ENCODE assay signal across 10 cellular contexts in the genomic region with DNA sequence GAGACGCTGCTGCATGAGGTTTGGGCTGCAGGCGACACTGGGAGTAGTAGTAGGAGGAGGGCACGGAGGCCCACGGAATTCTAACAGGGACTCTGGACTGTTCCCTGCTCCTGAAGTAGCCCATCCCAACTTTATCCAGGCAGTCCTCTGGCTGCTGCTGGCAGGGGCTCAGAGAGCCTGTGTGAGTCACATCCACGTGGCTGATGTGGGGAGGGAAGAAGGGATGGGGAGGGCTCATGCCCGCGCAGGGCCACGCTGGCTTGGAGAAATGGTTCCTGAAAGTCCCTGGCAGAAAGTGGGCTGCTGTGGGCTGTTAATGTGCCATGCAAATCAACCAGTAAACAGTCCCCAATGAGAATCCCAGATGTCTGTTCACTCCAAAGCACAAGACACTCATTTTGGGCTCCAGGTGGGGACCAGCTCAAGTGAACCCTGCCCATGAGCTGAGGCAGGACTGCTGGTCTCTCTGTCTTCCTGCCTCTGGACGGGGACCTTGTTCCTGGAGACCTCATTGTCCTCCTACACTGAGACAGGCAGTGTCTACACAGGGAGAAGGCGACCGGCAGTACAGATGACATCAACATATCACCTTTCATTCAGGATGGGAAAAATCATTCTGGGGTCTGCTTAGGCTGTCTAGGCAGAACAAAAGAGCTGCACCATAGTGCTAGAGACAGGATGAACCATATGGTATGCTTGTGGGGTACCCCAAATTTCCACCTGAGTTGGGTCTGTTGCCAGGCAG. TPM values are rescaled to one million over a fixed set of nuclear protein-coding genes. Genes with fewer than 3 reads are reported as not detected.
A peak's percentile ranks its signal among the peaks of the same experiment; 100 is the strongest.
DNase-seq lines count a peak whose midpoint lies in the region; FAIRE-seq and TF ChIP-seq lines count a peak whose summit lies in the region.
"Had no signal": no experiment of that assay in that cellular context is flagged by ENCODE, and none has a peak within 500 bp of the region (broad histone marks: within the 10 kb centered on the region; RNA-seq: fewer than 3 reads in every experiment).

No MANE protein-coding gene starts in this region.

- TF ChIP-seq CTCF in brain (conservative IDR thresholded peaks at IDR 0.05) (no peak), D721Med (IDR thresholded peaks at IDR 0.05; ENCODE audit: insufficient read depth, missing control alignments) (no peak)

- peak overlapping the region in 3 of 5 experiments; percentile 24 to 69 (median 52) for H3K27ac Mint-ChIP-seq in brain
- no peak overlapping the region for H3K27ac Mint-ChIP-seq in immature natural killer cell

- H3K4me3 Mint-ChIP-seq in brain (no peak overlapping the region), immature natural killer cell (no peak overlapping the region)

- H3K9me3 Mint-ChIP-seq in brain (peaks cover 11 to 17% (median 14%) of the 10 kb centered on the region in 5 experiments), immature natural killer cell (peaks cover 0 to 5% (median 2%) of the 10 kb centered on the region in 6 donors)

- DNase-seq in GOT3 (lab: John Stamatoyannopoulos, UW) (peak; percentile 7), iris pigment epithelial cell (ENCODE audit: low read depth) (peak; percentile 56), skeletal muscle cell (ENCODE audit: low read depth) (peak; percentile 17), D721Med (ENCODE audit: insufficient read length, low spot score) (no peak), immature natural killer cell (no peak)
- no peak for DNase-seq in stimulated activated CD4-positive, alpha-beta T cell treated with anti-CD3 and anti-CD28 coated beads, Interleukin-4, amount 100 ng/mL, for 1 hour
- no peak for DNase-seq in stimulated activated naive CD4-positive, alpha-beta T cell (lab: John Stamatoyannopoulos, UW)
- DNase-seq: activated effector memory CD4-positive, alpha-beta T cell treated with Interleukin-2 at 50 U/mL for 16 hours; NCI-H1105 had no signal

- H3K36me3 Mint-ChIP-seq in brain = no peaks in the 10 kb centered on the region
- no peaks in the 10 kb centered on the region for H3K36me3 Mint-ChIP-seq in immature natural killer cell

- no peak for FAIRE-seq in D721Med (lab: Jason Lieb, UNC)

- no peak overlapping the region for H3K4me3 ChIP-seq in skeletal muscle cell (ENCODE audit: low read depth, low read length)

- H3K27me3 Mint-ChIP-seq in brain = peaks cover 16% of the 10 kb centered on the region
- H3K27me3 Mint-ChIP-seq in immature natural killer cell (ENCODE audit: low read depth in 3 of 3) = peaks cover 1 to 16% (median 10%) of the 10 kb centered on the region in 3 donors

- H3K4me1 Mint-ChIP-seq in brain = peaks cover 5% of the 10 kb centered on the region
- no peaks in the 10 kb centered on the region for H3K4me1 Mint-ChIP-seq in immature natural killer cell

RNA-seq across cellular contexts. Expression of a gene that starts 57.7 kb away (rescaled TPM):
- polyA plus RNA-seq in brain (ENCODE audit: insufficient read depth, low read depth, low replicate concordance) (7.9 TPM), immature natural killer cell (not detected)

Comparison
In these comparisons a context has a peak if more than half of its experiments do, and no peak if none do; other contexts are left out.
1. DNase-seq: peak in GOT3 (single experiment), iris pigment epithelial cell (single experiment) and skeletal muscle cell (single experiment); none in stimulated activated CD4-positive, alpha-beta T cell treated with anti-CD3 and anti-CD28 coated beads, Interleukin-4, amount 100 ng/mL, for 1 hour (single experiment), D721Med (single experiment), stimulated activated naive CD4-positive, alpha-beta T cell (0 of 6) and immature natural killer cell (0 of 3).
2. H3K27ac Mint-ChIP-seq: peak in brain (3 of 5); none in immature natural killer cell (0 of 6).